9 cellular contexts compared by ENCODE assay signal in genomic region chr19:3821857-3822364, GRCh38. TPM values are rescaled to one million over a fixed set of nuclear protein-coding genes. Genes with fewer than 3 reads are reported as not detected.
DNase-seq lines count a peak whose midpoint lies in the region; ATAC-seq and TF ChIP-seq lines count a peak whose summit lies in the region.
"Had no signal": no experiment of that assay in that cellular context is flagged by ENCODE, and none has a peak within 500 bp of the region (broad histone marks: within the 10 kb centered on the region; RNA-seq: fewer than 3 reads in every experiment).

No MANE protein-coding gene starts in this region.

- intact Hi-C loops in ascending aorta (cut with DNase I), result no loop called here

- H3K4me3 ChIP-seq in Jurkat, Clone E6-1 (ENCODE audit: low read length), result no peak overlapping the region
- no peak overlapping the region for H3K4me3 ChIP-seq in ascending aorta

- no peaks in the 10 kb centered on the region for H3K27me3 ChIP-seq in ascending aorta

- H3K27ac ChIP-seq in ascending aorta, result no peak overlapping the region

- H3K36me3 ChIP-seq in ascending aorta, result no peaks in the 10 kb centered on the region

- H3K4me1 ChIP-seq in ascending aorta, result no peaks in the 10 kb centered on the region

- ATAC-seq in GM19023 (IDR thresholded peaks at IDR 0.05; ENCODE audit: unreplicated experiment) (no peak), HG03095 (IDR thresholded peaks at IDR 0.05; ENCODE audit: unreplicated experiment) (no peak)

- DNase-seq in COLO829 (ENCODE audit: low spot score) (peak; percentile 51), T-helper 22 cell (ENCODE audit: low read depth) (peak; percentile 57), ascending aorta (ENCODE audit: low spot score in 2 of 2) (peak in 1 of 2 donors; percentile 70), iPS DF 4.7 (ENCODE audit: extremely low read depth, low spot score) (peak; percentile 38)
- DNase-seq in Jurkat, Clone E6-1 (ENCODE audit: low read depth, low spot score), result peak; percentile 69
- DNase-seq in stimulated activated CD4-positive, alpha-beta T cell treated with anti-CD3 and anti-CD28 coated beads, Interleukin-1b, Interleukin-23, amount 100 ng/mL, for 4 hours (ENCODE audit: low read depth in 2 of 2), result peak; percentile 88 to 96

- peak; percentile 87 to 97 (median 93) for TF ChIP-seq CTCF in ascending aorta (IDR thresholded peaks at IDR 0.05)

- no peaks in the 10 kb centered on the region for H3K9me3 ChIP-seq in ascending aorta

RNA-seq across cellular contexts. Expression of gene MATK, which starts 35.7 kb away (rescaled TPM):
- 24.8 TPM for polyA plus RNA-seq in Jurkat, Clone E6-1 (2012; ENCODE audit: insufficient read depth, insufficient read length)
- total RNA-seq in ascending aorta, result not detected

RNA-seq across cellular contexts. Expression of gene ZFR2, which starts 46.9 kb away (rescaled TPM):
- not detected for polyA plus RNA-seq in Jurkat, Clone E6-1 (2012; ENCODE audit: insufficient read depth, insufficient read length)
- total RNA-seq in ascending aorta, result not detected

RNA-seq across cellular contexts. Expression of gene RAX2, which starts 49.9 kb away (rescaled TPM):
- polyA plus RNA-seq in Jurkat, Clone E6-1 (2012; ENCODE audit: insufficient read depth, insufficient read length), result not detected
- total RNA-seq in ascending aorta, result not detected
- polyA plus RNA-seq: IgD-negative memory B cell had no signal

RNA-seq across cellular contexts. Expression of gene ATCAY, which starts 58.6 kb away (rescaled TPM):
- polyA plus RNA-seq in Jurkat, Clone E6-1 (2012; ENCODE audit: insufficient read depth, insufficient read length), result not detected
- total RNA-seq in ascending aorta, result not detected
- polyA plus RNA-seq: IgD-negative memory B cell had no signal

RNA-seq across cellular contexts. Expression of gene MRPL54, which starts 59.4 kb away (rescaled TPM):
- polyA plus RNA-seq in Jurkat, Clone E6-1 (2012; ENCODE audit: insufficient read depth, insufficient read length), result 87.2 TPM
- 34.9 TPM for total RNA-seq in ascending aorta
